ENCODE assay signal across 21 cellular contexts in the genomic region with DNA sequence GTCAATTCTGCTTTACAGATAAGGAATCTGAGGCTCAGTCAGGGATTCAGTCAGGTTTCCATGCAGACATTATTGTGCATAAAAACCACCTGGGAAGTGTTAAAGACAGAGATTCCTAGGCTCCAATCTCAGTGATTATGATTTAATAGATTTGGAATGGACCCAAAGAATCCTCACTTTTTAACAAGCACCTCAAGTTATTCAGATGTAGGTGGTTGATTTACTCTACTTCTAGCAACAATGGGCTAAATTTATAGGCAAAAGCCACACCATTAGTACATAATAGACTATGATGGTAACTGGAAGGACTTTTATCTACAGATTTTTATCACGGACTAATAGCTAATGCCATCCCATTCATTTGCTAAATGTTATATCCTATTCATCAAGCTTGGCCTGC. TPM values are rescaled to one million over a fixed set of nuclear protein-coding genes. Genes with fewer than 3 reads are reported as not detected.
DNase-seq lines count a peak whose midpoint lies in the region; ATAC-seq and TF ChIP-seq lines count a peak whose summit lies in the region.
"Had no signal": no experiment of that assay in that cellular context is flagged by ENCODE, and none has a peak within 500 bp of the region (broad histone marks: within the 10 kb centered on the region; RNA-seq: fewer than 3 reads in every experiment).

No MANE protein-coding gene starts in this region.

- H3K4me2 ChIP-seq in parathyroid adenoma (ENCODE audit: low read length), result no peak overlapping the region
- H3K4me2 ChIP-seq: BLaER1, GM23338 had no signal

- peaks cover 55% of the 10 kb centered on the region for H3K79me2 ChIP-seq in parathyroid adenoma

- TF ChIP-seq CTCF in mesothelial cell of epicardium (IDR thresholded peaks at IDR 0.05; ENCODE audit: unreplicated experiment) (no peak), parathyroid adenoma (IDR thresholded peaks at IDR 0.05) (no peak), ovary (IDR thresholded peaks at IDR 0.05) (no peak), type B pancreatic cell (conservative IDR thresholded peaks at IDR 0.05) (no peak)

- no peak overlapping the region for H2AFZ ChIP-seq in parathyroid adenoma
- H2AFZ ChIP-seq: GM23338 had no signal

- WGBS in ovary, 3 donors, result 75 to 94% (median 90%) methylated on average over 1 of the region's 1 CpG

- H3K36me3 Mint-ChIP-seq in activated CD4-positive, alpha-beta T cell treated with anti-CD3 and anti-CD28 coated beads, Interleukin-2, amount 10 ng/mL, durations not matched to agents 24 days and 14 days (ENCODE audit: low read depth), result no peaks in the 10 kb centered on the region
- no peaks in the 10 kb centered on the region for H3K36me3 Mint-ChIP-seq in mesothelial cell of epicardium
- H3K36me3 Mint-ChIP-seq in type B pancreatic cell, result no peaks in the 10 kb centered on the region
- H3K36me3 Mint-ChIP-seq: CD4-positive, CD25-positive, alpha-beta regulatory T cell; CD8-positive, alpha-beta T cell had no signal

- no peaks in the 10 kb centered on the region for H3K9me3 Mint-ChIP-seq in activated CD4-positive, alpha-beta T cell treated with anti-CD3 and anti-CD28 coated beads, Interleukin-2, amount 10 ng/mL, durations not matched to agents 24 days and 14 days
- H3K9me3 Mint-ChIP-seq in mesothelial cell of epicardium, result peaks cover 3% of the 10 kb centered on the region
- H3K9me3 Mint-ChIP-seq in type B pancreatic cell, result no peaks in the 10 kb centered on the region
- H3K9me3 Mint-ChIP-seq: CD4-positive, CD25-positive, alpha-beta regulatory T cell; CD8-positive, alpha-beta T cell; GM23338; H9; HFFc6 had no signal

- H3K4me1 ChIP-seq in parathyroid adenoma (peaks cover 63% of the 10 kb centered on the region), ovary (ENCODE audit: insufficient read depth) (peaks cover 2% of the 10 kb centered on the region)
- H3K4me1 ChIP-seq: BLaER1 had no signal

- H3K36me3 ChIP-seq in parathyroid adenoma (ENCODE audit: control insufficient read depth, insufficient read depth, low read length) (no peaks in the 10 kb centered on the region), ovary (no peaks in the 10 kb centered on the region)
- H3K36me3 ChIP-seq: BLaER1 had no signal

- DNase-seq in activated CD4-positive, alpha-beta T cell treated with anti-CD3 and anti-CD28 coated beads, Interleukin-2, amount 10 ng/mL, durations not matched to agents 24 days and 14 days, result peak; percentile 3
- DNase-seq in activated CD4-positive, alpha-beta T cell treated with anti-CD3 and anti-CD28 coated beads for 48 hours, result no peak
- DNase-seq in mesothelial cell of epicardium (ENCODE audit: low spot score in 2 of 2, unreplicated experiment in 2 of 2), result no peak
- no peak for DNase-seq in ovary
- no peak for DNase-seq in type B pancreatic cell (ENCODE audit: extremely low spot score, unreplicated experiment)
- DNase-seq in amygdala (lab: John Stamatoyannopoulos, UW), result no peak
- DNase-seq: Caco-2; CD4-positive, CD25-positive, alpha-beta regulatory T cell; CD8-positive, alpha-beta T cell; DMS153; DND-41; H9; HFFc6 had no signal

- no peak overlapping the region for H3K27ac Mint-ChIP-seq in activated CD4-positive, alpha-beta T cell treated with anti-CD3 and anti-CD28 coated beads, Interleukin-2, amount 10 ng/mL, durations not matched to agents 24 days and 14 days
- H3K27ac Mint-ChIP-seq in mesothelial cell of epicardium (peak overlapping the region; percentile 43), type B pancreatic cell (no peak overlapping the region)
- H3K27ac Mint-ChIP-seq: B cell; CD8-positive, alpha-beta T cell; H9 had no signal

- intact Hi-C loops in activated CD4-positive, alpha-beta T cell treated with anti-CD3 and anti-CD28 coated beads, Interleukin-2, amount 10 ng/mL, durations not matched to agents 24 days and 14 days (cut with micrococcal nuclease), result no loop called here
- intact Hi-C loops in ovary (cut with DNase I), result no loop called here

- H3K27me3 ChIP-seq in parathyroid adenoma (ENCODE audit: control insufficient read depth, insufficient read depth, low read length) (no peaks in the 10 kb centered on the region), ovary (no peaks in the 10 kb centered on the region)
- H3K27me3 ChIP-seq: BLaER1 had no signal

- H3K27ac ChIP-seq in parathyroid adenoma, result peak overlapping the region; percentile 26
- H3K27ac ChIP-seq in ovary, result no peak overlapping the region
- H3K27ac ChIP-seq: 22Rv1, BLaER1, C4-2B had no signal

- TF ChIP-seq POLR2A in ovary (IDR thresholded peaks at IDR 0.05), result no peak

- H3K4me3 Mint-ChIP-seq in activated CD4-positive, alpha-beta T cell treated with anti-CD3 and anti-CD28 coated beads, Interleukin-2, amount 10 ng/mL, durations not matched to agents 24 days and 14 days, result no peak overlapping the region
- H3K4me3 Mint-ChIP-seq in mesothelial cell of epicardium, result no peak overlapping the region
- H3K4me3 Mint-ChIP-seq in type B pancreatic cell, result no peak overlapping the region
- H3K4me3 Mint-ChIP-seq: B cell; CD4-positive, CD25-positive, alpha-beta regulatory T cell; CD8-positive, alpha-beta T cell; GM23338; H9; HFFc6 had no signal

- no peak for ATAC-seq in GM21423 (IDR thresholded peaks at IDR 0.05; ENCODE audit: unreplicated experiment)
- ATAC-seq: CD8-positive, alpha-beta T cell; GM23338; HCT116 had no signal

- no peaks in the 10 kb centered on the region for H3K4me1 Mint-ChIP-seq in activated CD4-positive, alpha-beta T cell treated with anti-CD3 and anti-CD28 coated beads, Interleukin-2, amount 10 ng/mL, durations not matched to agents 24 days and 14 days
- H3K4me1 Mint-ChIP-seq in mesothelial cell of epicardium (peaks cover 29% of the 10 kb centered on the region), type B pancreatic cell (ENCODE audit: unreplicated experiment) (peaks cover 18% of the 10 kb centered on the region)
- H3K4me1 Mint-ChIP-seq: B cell; CD4-positive, CD25-positive, alpha-beta regulatory T cell had no signal

- no peaks in the 10 kb centered on the region for H3K9me3 ChIP-seq in parathyroid adenoma (ENCODE audit: control insufficient read depth, low read length)
- H3K9me3 ChIP-seq in ovary, result no peaks in the 10 kb centered on the region
- H3K9me3 ChIP-seq: BLaER1, Caco-2 had no signal

- peaks cover 22% of the 10 kb centered on the region for H3K27me3 Mint-ChIP-seq in activated CD4-positive, alpha-beta T cell treated with anti-CD3 and anti-CD28 coated beads, Interleukin-2, amount 10 ng/mL, durations not matched to agents 24 days and 14 days
- H3K27me3 Mint-ChIP-seq in mesothelial cell of epicardium (ENCODE audit: low read depth) (peaks cover 1% of the 10 kb centered on the region), type B pancreatic cell (peaks cover 4% of the 10 kb centered on the region)

- H3K9ac ChIP-seq in parathyroid adenoma, result no peak overlapping the region
- H3K9ac ChIP-seq: BLaER1 had no signal

- no peak for TF ChIP-seq EP300 in ovary (IDR thresholded peaks at IDR 0.05)

- no peak overlapping the region for H3K4me3 ChIP-seq in parathyroid adenoma (ENCODE audit: low read depth, low read length)
- H3K4me3 ChIP-seq in ovary, result no peak overlapping the region
- H3K4me3 ChIP-seq: BLaER1, GM23338 had no signal

RNA-seq across cellular contexts. Expression of gene ENPP1, which starts 9.0 kb away (rescaled TPM):
- total RNA-seq in activated CD4-positive, alpha-beta T cell treated with anti-CD3 and anti-CD28 coated beads, Interleukin-2, amount 10 ng/mL, durations not matched to agents 24 days and 14 days, result 0.58 and 0.66 TPM in 2 replicates
- total RNA-seq in mesothelial cell of epicardium (6.6 to 7.2 TPM (median 6.8 TPM) in 3 replicates), ovary (10 to 100 TPM in 6 of 7 donors, 1 to 10 TPM in 1; 8.1 to 40.7 (median 23.0) TPM), type B pancreatic cell (ENCODE audit: low replicate concordance) (12.9 and 13.4 TPM in 2 replicates)
- polyA plus RNA-seq in ovary, result 10 to 100 TPM in 1 of 2 donors, 1 to 10 TPM in 1; 5.4 to 12.4 TPM
- total RNA-seq: CD4-positive, CD25-positive, alpha-beta regulatory T cell; CD8-positive, alpha-beta T cell had no signal
